15 cellular contexts compared by ENCODE assay signal in the genomic region with DNA sequence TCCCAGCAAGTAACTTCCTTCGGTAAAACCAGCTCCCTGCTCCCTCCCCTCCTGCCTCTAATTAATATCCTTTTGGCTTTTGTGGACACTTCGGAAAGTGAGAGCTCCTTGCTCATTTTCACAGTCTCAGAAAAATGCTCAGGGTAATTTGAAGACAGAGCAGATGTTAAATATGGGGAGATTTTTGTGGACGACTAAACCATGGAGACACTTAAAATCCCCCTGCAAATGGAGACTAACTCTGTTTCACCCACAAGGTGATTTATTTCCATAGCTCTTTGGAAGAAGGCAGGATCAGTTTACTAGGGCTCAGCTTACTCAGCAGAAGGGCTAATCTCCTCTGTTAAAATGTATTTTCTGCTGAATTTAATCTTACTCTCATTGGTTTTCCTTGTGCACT. TPM values are rescaled to one million over a fixed set of nuclear protein-coding genes. Genes with fewer than 3 reads are reported as not detected.
DNase-seq lines count a peak whose midpoint lies in the region; TF ChIP-seq lines count a peak whose summit lies in the region.
"Had no signal": no experiment of that assay in that cellular context is flagged by ENCODE, and none has a peak within 500 bp of the region (broad histone marks: within the 10 kb centered on the region; RNA-seq: fewer than 3 reads in every experiment).

No MANE protein-coding gene starts in this region.

- peaks cover 5% of the 10 kb centered on the region for H3F3A ChIP-seq in neural progenitor cell (ENCODE audit: low read depth)

- H3K9me3 Mint-ChIP-seq in brain: no peaks in the 10 kb centered on the region
- no peaks in the 10 kb centered on the region for H3K9me3 Mint-ChIP-seq in neural progenitor cell
- H3K9me3 Mint-ChIP-seq: CD4-positive, alpha-beta memory T cell had no signal

- H3K4me1 Mint-ChIP-seq in brain (peaks cover 30% of the 10 kb centered on the region), neural progenitor cell (peaks cover 31% of the 10 kb centered on the region)

- CTCF ChIA-PET in HEK293 (lab: Yijun Ruan, JAX): interaction anchor here (0.8 kb wide), 1 partner anchor 10 kb away, joined by 3 read pairs; no protein-coding TSS in a partner anchor

- H3K27ac ChIP-seq in HEK293 (ENCODE audit: extremely low read depth, low read depth, low read length) (peak overlapping the region; percentile 73), neural progenitor cell (peak overlapping the region; percentile 7), mesendoderm (ENCODE audit: low read depth, low read length) (no peak overlapping the region)
- H3K27ac ChIP-seq: Peyer's patch had no signal

- H3K36me3 ChIP-seq in HEK293 (ENCODE audit: control insufficient read depth in 2 of 2, insufficient read depth in 1 of 2, low read length in 2 of 2): no peaks in the 10 kb centered on the region
- H3K36me3 ChIP-seq in neural progenitor cell: no peaks in the 10 kb centered on the region
- no peaks in the 10 kb centered on the region for H3K36me3 ChIP-seq in mesendoderm (ENCODE audit: control insufficient read depth, insufficient read depth, low read length)
- H3K36me3 ChIP-seq: Peyer's patch had no signal

- H3K18ac ChIP-seq in mesendoderm (ENCODE audit: low read length): no peak overlapping the region

- H3K4me3 Mint-ChIP-seq in brain (peak overlapping the region in 3 of 5 experiments; percentile 36 to 60 (median 49)), neural progenitor cell (peak overlapping the region; percentile 5)
- H3K4me3 Mint-ChIP-seq: CD4-positive, alpha-beta memory T cell had no signal

- H3K4me3 ChIP-seq in HEK293 (ENCODE audit: low read depth, low read length): no peak overlapping the region
- no peak overlapping the region for H3K4me3 ChIP-seq in neural progenitor cell
- no peak overlapping the region for H3K4me3 ChIP-seq in mesendoderm (ENCODE audit: low read length)
- H3K4me3 ChIP-seq: Peyer's patch had no signal

- H2AK5ac ChIP-seq in mesendoderm (ENCODE audit: low read length): no peak overlapping the region

- H3K23ac ChIP-seq in mesendoderm (ENCODE audit: low read length): no peak overlapping the region

- no peak overlapping the region for H3K56ac ChIP-seq in mesendoderm (ENCODE audit: low read length)

- no peak overlapping the region for H2BK120ac ChIP-seq in mesendoderm (ENCODE audit: low read depth, low read length)

- H3K4me2 ChIP-seq in neural progenitor cell: peak overlapping the region; percentile 59
- H3K4me2 ChIP-seq in mesendoderm (ENCODE audit: low read length): no peak overlapping the region

- no peak overlapping the region for H3K9ac ChIP-seq in neural progenitor cell
- H3K9ac ChIP-seq in mesendoderm (ENCODE audit: low read length): no peak overlapping the region

- H3K36me3 Mint-ChIP-seq in brain: no peaks in the 10 kb centered on the region
- H3K36me3 Mint-ChIP-seq in neural progenitor cell: no peaks in the 10 kb centered on the region
- H3K36me3 Mint-ChIP-seq: CD4-positive, alpha-beta memory T cell had no signal

- H3K79me2 ChIP-seq in neural progenitor cell (ENCODE audit: low read depth): no peaks in the 10 kb centered on the region
- H3K79me2 ChIP-seq in mesendoderm (ENCODE audit: control insufficient read depth, insufficient read depth, low read length): no peaks in the 10 kb centered on the region

- TF ChIP-seq CTCF in HEK293 (tag by site-specific recombination; IDR thresholded peaks at IDR 0.05) (no peak), brain (conservative IDR thresholded peaks at IDR 0.05) (no peak), neural progenitor cell (IDR thresholded peaks at IDR 0.05) (no peak)

- no peak overlapping the region for H2BK5ac ChIP-seq in mesendoderm (ENCODE audit: low read length)

- H4K20me1 ChIP-seq in neural progenitor cell (ENCODE audit: low read depth): no peaks in the 10 kb centered on the region

- H3K27me3 ChIP-seq in neural progenitor cell (no peaks in the 10 kb centered on the region), mesendoderm (ENCODE audit: insufficient read depth, low read length, poor library complexity) (no peaks in the 10 kb centered on the region)
- H3K27me3 ChIP-seq: Peyer's patch had no signal

- no peak overlapping the region for H2BK15ac ChIP-seq in mesendoderm (replicated peaks; ENCODE audit: low read depth)

- DNase-seq in NCI-H2171 (lab: John Stamatoyannopoulos, UW) (peak; percentile 5), neural progenitor cell (ENCODE audit: low spot score) (no peak), mesendoderm (no peak), NAMALWA (ENCODE audit: low spot score) (no peak), mucosa of gallbladder (ENCODE audit: low spot score) (no peak), midbrain (lab: John Stamatoyannopoulos, UW) (no peak)
- DNase-seq: ACHN; CD4-positive, alpha-beta memory T cell; Karpas-422; NCI-H187 treated with DMSO at 0.1 percent for 48 hours; NCI-H526 treated with DMSO at 0.1 percent for 48 hours; Peyer's patch; Right ventricle myocardium superior had no signal

- peak overlapping the region; percentile 79 for H2AFZ ChIP-seq in neural progenitor cell (replicated peaks)

- no peaks in the 10 kb centered on the region for H3K9me3 ChIP-seq in HEK293 (ENCODE audit: control insufficient read depth, insufficient read depth, low read depth, low read length)
- H3K9me3 ChIP-seq in neural progenitor cell (ENCODE audit: low read depth): no peaks in the 10 kb centered on the region
- H3K9me3 ChIP-seq: Peyer's patch had no signal

- no peak overlapping the region for H4K5ac ChIP-seq in mesendoderm (ENCODE audit: low read length)

- peaks cover 6% of the 10 kb centered on the region for H3K27me3 Mint-ChIP-seq in brain
- H3K27me3 Mint-ChIP-seq in neural progenitor cell (ENCODE audit: insufficient read depth, low read depth): peaks cover 8% of the 10 kb centered on the region
- H3K27me3 Mint-ChIP-seq: CD4-positive, alpha-beta memory T cell had no signal

- no peak overlapping the region for H3K4ac ChIP-seq in mesendoderm (ENCODE audit: low read depth, low read length)

- WGBS in mesendoderm (ENCODE audit: extremely low coverage, insufficient coverage, low lambda C conversion rate): no CpG with 5 or more reads among the region's 3 CpGs

- H3K4me1 ChIP-seq in HEK293 (ENCODE audit: control insufficient read depth, insufficient read depth, low read length) (peaks cover 17% of the 10 kb centered on the region), neural progenitor cell (peaks cover 28% of the 10 kb centered on the region), mesendoderm (ENCODE audit: control insufficient read depth, low read depth, low read length) (no peaks in the 10 kb centered on the region)
- H3K4me1 ChIP-seq: Peyer's patch had no signal

- H3K79me1 ChIP-seq in mesendoderm (ENCODE audit: low read length): no peaks in the 10 kb centered on the region

- peak overlapping the region in 3 of 5 experiments; percentile 80 to 90 (median 89) for H3K27ac Mint-ChIP-seq in brain
- peak overlapping the region; percentile 42 for H3K27ac Mint-ChIP-seq in neural progenitor cell
- H3K27ac Mint-ChIP-seq: CD4-positive, alpha-beta memory T cell had no signal

- H4K8ac ChIP-seq in mesendoderm (ENCODE audit: low read depth, low read length): no peak overlapping the region

- POLR2A ChIA-PET in HEK293 (lab: Yijun Ruan, JAX): interaction anchor here (0.8 to 3.3 kb wide), 3 partner anchors 11 to 20 kb away, joined by 6 to 44 read pairs (median 8); partner anchors contain the start of gene AMOT

TF ChIP-seq in HEK293, 187 proteins besides CTCF, POLR2A, EP300 and RAD21:
- TF ChIP-seq ZNF280D (tag by site-specific recombination; IDR thresholded peaks at IDR 0.05) (no peak), ZNF48 (tag by site-specific recombination; IDR thresholded peaks at IDR 0.05) (no peak), ZNF184 (tag by site-specific recombination; IDR thresholded peaks at IDR 0.05) (no peak)
- TF ChIP-seq, protein P1, sequence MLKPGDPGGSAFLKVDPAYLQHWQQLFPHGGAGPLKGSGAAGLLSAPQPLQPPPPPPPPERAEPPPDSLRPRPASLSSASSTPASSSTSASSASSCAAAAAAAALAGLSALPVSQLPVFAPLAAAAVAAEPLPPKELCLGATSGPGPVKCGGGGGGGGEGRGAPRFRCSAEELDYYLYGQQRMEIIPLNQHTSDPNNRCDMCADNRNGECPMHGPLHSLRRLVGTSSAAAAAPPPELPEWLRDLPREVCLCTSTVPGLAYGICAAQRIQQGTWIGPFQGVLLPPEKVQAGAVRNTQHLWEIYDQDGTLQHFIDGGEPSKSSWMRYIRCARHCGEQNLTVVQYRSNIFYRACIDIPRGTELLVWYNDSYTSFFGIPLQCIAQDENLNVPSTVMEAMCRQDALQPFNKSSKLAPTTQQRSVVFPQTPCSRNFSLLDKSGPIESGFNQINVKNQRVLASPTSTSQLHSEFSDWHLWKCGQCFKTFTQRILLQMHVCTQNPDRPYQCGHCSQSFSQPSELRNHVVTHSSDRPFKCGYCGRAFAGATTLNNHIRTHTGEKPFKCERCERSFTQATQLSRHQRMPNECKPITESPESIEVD (tag by site-specific recombination; IDR thresholded peaks at IDR 0.05): peak; percentile 31; the same call in 1 of the 2 replicates
TF ChIP-seq in HEK293: peak in this region for 1.

RNA-seq across cellular contexts. Expression of gene AMOT, which starts 12.2 kb away (rescaled TPM):
- 8.6 TPM for polyA plus RNA-seq in brain (ENCODE audit: insufficient read depth, low read depth, low replicate concordance)
- 3.8 and 7.5 TPM in 2 replicates for total RNA-seq in neural progenitor cell (ENCODE audit: low replicate concordance)
- polyA plus RNA-seq in mesendoderm (2013, experiment 1 of 2): 0.86 TPM
- 0.90 TPM for polyA plus RNA-seq in mesendoderm (2013, experiment 2 of 2)
- total RNA-seq in mucosa of gallbladder: 35.4 TPM
